15 cellular contexts compared by ENCODE assay signal in genomic region chr3:15306979-15307359, GRCh38. TPM values are rescaled to one million over a fixed set of nuclear protein-coding genes. Genes with fewer than 3 reads are reported as not detected.
DNase-seq lines count a peak whose midpoint lies in the region; ATAC-seq, FAIRE-seq and TF ChIP-seq lines count a peak whose summit lies in the region.
"Had no signal": no experiment of that assay in that cellular context is flagged by ENCODE, and none has a peak within 500 bp of the region (broad histone marks: within the 10 kb centered on the region; RNA-seq: fewer than 3 reads in every experiment).

No MANE protein-coding gene starts in this region.

- H3K4me3 ChIP-seq in H1 (ENCODE audit: extremely low read depth in 1 of 4, insufficient read depth in 2 of 4, low read depth in 3 of 4, low read length in 4 of 4) (no peak overlapping the region), neutrophil (ENCODE audit: low read depth in 1 of 2, low read length in 1 of 2) (no peak overlapping the region), upper lobe of left lung (no peak overlapping the region)
- H3K4me3 ChIP-seq: BLaER1, GM12878 had no signal

- no peak overlapping the region; the same call in 1 of the 2 replicates for H3K18ac ChIP-seq in H1 (ENCODE audit: extremely low read depth, low read length)

- H3K36me3 ChIP-seq in H1 (ENCODE audit: control insufficient read depth in 2 of 4, insufficient read depth in 4 of 4, low read length in 3 of 4) (peaks cover 0 to 5% (median under 1%) of the 10 kb centered on the region in 4 experiments; a peak in 1 of 8 replicates), neutrophil (peaks cover 25% of the 10 kb centered on the region), upper lobe of left lung (peaks cover 2 to 31% (median 10%) of the 10 kb centered on the region in 4 donors)
- H3K36me3 ChIP-seq: BLaER1 had no signal

- no peak overlapping the region for H2BK20ac ChIP-seq in H1 (ENCODE audit: low read length)

- H3K23ac ChIP-seq in H1 (ENCODE audit: insufficient read length): no peak overlapping the region

- no peak overlapping the region for H3K27ac Mint-ChIP-seq in activated T-cell treated with anti-CD3 and anti-CD28 coated beads, Interleukin-2, amount 50 U/mL, for 72 hours

- no peak overlapping the region for H4K8ac ChIP-seq in H1 (ENCODE audit: extremely low read depth, insufficient read depth, low read length)

- no peak overlapping the region for H3K4me2 ChIP-seq in H1 (ENCODE audit: insufficient read depth in 1 of 2, low read depth in 2 of 2, low read length in 2 of 2)
- H3K4me2 ChIP-seq: BLaER1 had no signal

- H4K20me1 ChIP-seq in H1 (replicated peaks in 1 of 2; ENCODE audit: control insufficient read depth in 1 of 2, insufficient read depth in 2 of 2, low read length in 2 of 2): no peaks in the 10 kb centered on the region
- H4K20me1 ChIP-seq: BLaER1 had no signal

- no peaks in the 10 kb centered on the region for H3K27me3 ChIP-seq in H1 (replicated peaks in 1 of 4; ENCODE audit: control insufficient read depth in 3 of 4, extremely low read depth in 1 of 4, insufficient read depth in 3 of 4, low read length in 3 of 4)
- no peaks in the 10 kb centered on the region for H3K27me3 ChIP-seq in neutrophil
- H3K27me3 ChIP-seq in upper lobe of left lung: no peaks in the 10 kb centered on the region
- H3K27me3 ChIP-seq: BLaER1 had no signal

- peaks cover 0 to 2% of the 10 kb centered on the region in 2 donors for H3K9me3 Mint-ChIP-seq in activated T-cell treated with anti-CD3 and anti-CD28 coated beads, Interleukin-2, amount 50 U/mL, for 72 hours

- H2AK5ac ChIP-seq in H1 (ENCODE audit: low read depth, low read length): no peak overlapping the region

- TF ChIP-seq EP300 in H1 (IDR thresholded peaks at IDR 0.05; ENCODE audit: borderline replicate concordance in 1 of 2, low read depth in 2 of 2, low read length in 2 of 2) (no peak), upper lobe of left lung (IDR thresholded peaks at IDR 0.05) (no peak)

- no peak overlapping the region for H3K4ac ChIP-seq in H1 (replicated peaks; ENCODE audit: insufficient read length, low read depth, low read length)

- TF ChIP-seq CTCF in H1 (IDR thresholded peaks at IDR 0.05; ENCODE audit: control extremely low read depth in 1 of 3, insufficient read depth in 1 of 3, low read depth in 1 of 3, low read length in 3 of 3) (no peak), neutrophil (IDR thresholded peaks at IDR 0.05) (no peak), upper lobe of left lung (IDR thresholded peaks at IDR 0.05) (no peak)

- peak overlapping the region; percentile 60; the same call in 1 of the 2 replicates for H2BK12ac ChIP-seq in H1 (ENCODE audit: low read depth, low read length)

- FAIRE-seq in H1 (lab: Jason Lieb, UNC): no peak
- FAIRE-seq: GM12878, HTR-8/SVneo had no signal

- peaks cover 4 to 7% of the 10 kb centered on the region in 2 donors for H3K36me3 Mint-ChIP-seq in activated T-cell treated with anti-CD3 and anti-CD28 coated beads, Interleukin-2, amount 50 U/mL, for 72 hours (ENCODE audit: insufficient read depth in 2 of 2)

- peak overlapping the region; percentile 71 for H4K91ac ChIP-seq in H1 (replicated peaks; ENCODE audit: insufficient read length, low read length)

- DNase-seq in DMS 273 (lab: John Stamatoyannopoulos, UW; ENCODE audit: unreplicated experiment): peak; percentile 9
- no peak for DNase-seq in DMS 273 treated with DMSO at 0.1 percent for 48 hours (lab: John Stamatoyannopoulos, UW)
- no peak for DNase-seq in H1 (ENCODE audit: low read depth in 1 of 2, low spot score in 2 of 2)
- peak in 1 of 2 donors; percentile 19 for DNase-seq in upper lobe of left lung
- DNase-seq in NCI-H2107 treated with DMSO at 0.1 percent for 48 hours (lab: John Stamatoyannopoulos, UW; ENCODE audit: unreplicated experiment): no peak
- no peak for DNase-seq in activated T-cell treated with anti-CD3 and anti-CD28 coated beads, Interleukin-2, amount 50 U/mL, for 72 hours
- no peak for DNase-seq in NCI-H2227 (lab: John Stamatoyannopoulos, UW; ENCODE audit: unreplicated experiment)
- DNase-seq: DMS53, NCI-H82 had no signal

- no peaks in the 10 kb centered on the region for H3K27me3 Mint-ChIP-seq in activated T-cell treated with anti-CD3 and anti-CD28 coated beads, Interleukin-2, amount 50 U/mL, for 72 hours (ENCODE audit: low read depth)

- H3K9ac ChIP-seq in H1 (replicated peaks in 1 of 4; ENCODE audit: extremely low read depth in 1 of 4, low read depth in 3 of 4, low read length in 3 of 4): no peak overlapping the region
- H3K9ac ChIP-seq: BLaER1 had no signal

- H2BK5ac ChIP-seq in H1 (ENCODE audit: low read depth, low read length): no peak overlapping the region

- TF ChIP-seq RAD21 in H1 (IDR thresholded peaks at IDR 0.05 in 1 of 2, conservative IDR thresholded peaks at IDR 0.05 in 1 of 2; ENCODE audit: low read depth in 2 of 2, low read length in 2 of 2): no peak

- no peaks in the 10 kb centered on the region; a peak in 1 of 4 replicates for H3K79me2 ChIP-seq in H1 (ENCODE audit: control insufficient read depth in 1 of 2, insufficient read depth in 2 of 2, low read length in 2 of 2)

- H3K4me3 Mint-ChIP-seq in activated T-cell treated with anti-CD3 and anti-CD28 coated beads, Interleukin-2, amount 50 U/mL, for 72 hours: no peak overlapping the region

- H3K79me1 ChIP-seq in H1 (ENCODE audit: low read depth, low read length): no peaks in the 10 kb centered on the region

- no peak overlapping the region for H3K56ac ChIP-seq in H1 (replicated peaks; ENCODE audit: insufficient read length, low read depth, low read length)

- 96% methylated on average over 5 of the region's 5 CpGs; no CpG with 5 or more reads in 1 of the 2 experiments for WGBS in H1 (ENCODE audit: extremely low coverage in 1 of 2, insufficient coverage in 1 of 2, insufficient read length in 1 of 2, insufficient replicate concordance in 2 of 2, low coverage in 1 of 2, low lambda C conversion rate in 2 of 2, missing lambda C conversion rate in 1 of 2), 2 experiments
- WGBS in upper lobe of left lung, 2 donors: 89 to 96% methylated on average over 5 of the region's 5 CpGs

- no peaks in the 10 kb centered on the region for H3K23me2 ChIP-seq in H1 (ENCODE audit: low read depth, low read length)

- CTCF ChIA-PET in H1 (lab: Charles Lee; ENCODE audit: partially characterized antibody): interaction anchor here (0.7 to 2.4 kb wide), 13 partner anchors 9 to 73 kb away, joined by 3 to 14 read pairs (median 4); partner anchors contain the start of gene SH3BP5

- ATAC-seq in upper lobe of left lung (ENCODE audit: low FRiP score in 2 of 2): no peak
- no peak for ATAC-seq in activated T-cell treated with anti-CD3 and anti-CD28 coated beads, Interleukin-2, amount 50 U/mL, for 72 hours (replicated peaks in 1 of 2)
- ATAC-seq: HCT116 had no signal

- H4K5ac ChIP-seq in H1 (ENCODE audit: insufficient read length, low read depth, low read length): no peak overlapping the region

- POLR2A ChIA-PET in H1 (lab: Charles Lee; ENCODE audit: partially characterized antibody): no interaction called here

- no peak overlapping the region for H2BK15ac ChIP-seq in H1 (ENCODE audit: low read length)

- no peak overlapping the region for H3K14ac ChIP-seq in H1 (ENCODE audit: insufficient read length)

- H2BK120ac ChIP-seq in H1 (replicated peaks; ENCODE audit: low read depth, low read length): no peak overlapping the region

- H3K27ac ChIP-seq in H1 (ENCODE audit: low read depth, low read length) (no peak overlapping the region), neutrophil (peak overlapping the region; percentile 62), upper lobe of left lung (peak overlapping the region; percentile 24 to 68 (median 58))
- H3K27ac ChIP-seq: 22Rv1, BLaER1 had no signal

- TF ChIP-seq POLR2A in H1 (IDR thresholded peaks at IDR 0.05; ENCODE audit: control extremely low read depth in 1 of 2, low read depth in 2 of 2, low read length in 2 of 2): no peak
- TF ChIP-seq POLR2A in upper lobe of left lung (IDR thresholded peaks at IDR 0.05): no peak

- peaks cover 0 to 8% (median 5%) of the 10 kb centered on the region in 4 experiments; a peak in 3 of 7 replicates for H3K4me1 ChIP-seq in H1 (replicated peaks in 1 of 4; ENCODE audit: control insufficient read depth in 3 of 4, insufficient read depth in 4 of 4, low read length in 3 of 4)
- H3K4me1 ChIP-seq in neutrophil (ENCODE audit: control insufficient read depth in 1 of 2, insufficient read depth in 1 of 2, low read depth in 1 of 2, low read length in 1 of 2): peaks cover 28 to 36% of the 10 kb centered on the region in 2 experiments
- H3K4me1 ChIP-seq in upper lobe of left lung: peaks cover 37 to 73% (median 68%) of the 10 kb centered on the region in 4 donors

- no peaks in the 10 kb centered on the region for H3K9me3 ChIP-seq in H1 (ENCODE audit: insufficient read depth in 2 of 2, low read depth in 1 of 2, low read length in 1 of 2)
- H3K9me3 ChIP-seq in neutrophil: no peaks in the 10 kb centered on the region
- H3K9me3 ChIP-seq in upper lobe of left lung: no peaks in the 10 kb centered on the region
- H3K9me3 ChIP-seq: BLaER1 had no signal

- H2AFZ ChIP-seq in H1 (ENCODE audit: low read length): no peak overlapping the region

- peaks cover 45% of the 10 kb centered on the region for H3K4me1 Mint-ChIP-seq in activated T-cell treated with anti-CD3 and anti-CD28 coated beads, Interleukin-2, amount 50 U/mL, for 72 hours (ENCODE audit: low read depth)

TF ChIP-seq in H1, 55 proteins besides CTCF, POLR2A, EP300 and RAD21:
- TF ChIP-seq NANOG (IDR thresholded peaks at IDR 0.05; ENCODE audit: insufficient read depth, low read depth, low read length, poor library complexity, severe bottlenecking): no peak
- no peak for TF ChIP-seq GABPA (IDR thresholded peaks at IDR 0.05; ENCODE audit: borderline replicate concordance, insufficient read depth, low read length)
- TF ChIP-seq SP4 (IDR thresholded peaks at IDR 0.05; ENCODE audit: low read length): no peak
- TF ChIP-seq RBBP5 (IDR thresholded peaks at IDR 0.05; ENCODE audit: borderline replicate concordance, low read depth, low read length): no peak
- TF ChIP-seq FOSL1 (IDR thresholded peaks at IDR 0.05; ENCODE audit: insufficient read depth, low read depth, low read length): no peak
TF ChIP-seq in H1: peak in this region for 0.

RNA-seq across cellular contexts. Expression of gene SH3BP5, which starts 25.4 kb away (rescaled TPM):
- 9.4 and 9.7 TPM in 2 replicates for total RNA-seq in H1 (2021; fragmentation: NEBNext Ultra II Directional; extraction: Animal tissue kit (Norgen Biotek cat#: 25700))
- 6.3 and 7.1 TPM in 2 replicates for polyA plus RNA-seq in H1 (2011; rRNA removed)
- 10.8 TPM for polyA plus RNA-seq in H1 (2011; cell fraction: cytosol; rRNA removed)
- polyA plus RNA-seq in H1 (2011; cell fraction: nucleus; rRNA removed): 8.9 TPM
- polyA plus RNA-seq in H1 (2012, experiment 1 of 2): 9.6 to 12.8 TPM (median 10.5 TPM) in 4 replicates
- 2.4 TPM for polyA plus RNA-seq in H1 (2012, experiment 2 of 2)
- 4.6 TPM for polyA plus RNA-seq in H1 (2013, experiment 1 of 2)
- 5.1 TPM for polyA plus RNA-seq in H1 (2013, experiment 2 of 2)
- 6.6 and 7.8 TPM in 2 replicates for polyA minus RNA-seq in H1 (2011; rRNA and poly(A)+ RNA removed)
- polyA minus RNA-seq in H1 (2011; cell fraction: cytosol; rRNA and poly(A)+ RNA removed): 9.8 TPM
- 6.4 TPM for polyA minus RNA-seq in H1 (2011; cell fraction: nucleus; rRNA and poly(A)+ RNA removed)
- total RNA-seq in upper lobe of left lung: 100 to 1,000 TPM in 2 of 6 donors, 10 to 100 TPM in 4; 83.8 to 150 (median 94.7) TPM
- total RNA-seq in activated T-cell treated with anti-CD3 and anti-CD28 coated beads, Interleukin-2, amount 50 U/mL, for 72 hours: 10 to 100 TPM in 1 of 2 donors, 1 to 10 TPM in 1; 7.4 to 19.6 TPM
